ENCODE assay signal across 22 cellular contexts in genomic region chr16:81837312-81837748, GRCh38. TPM values are rescaled to one million over a fixed set of nuclear protein-coding genes. Genes with fewer than 3 reads are reported as not detected.
A peak's percentile ranks its signal among the peaks of the same experiment; 100 is the strongest.
DNase-seq lines count a peak whose midpoint lies in the region; ATAC-seq and TF ChIP-seq lines count a peak whose summit lies in the region.
"Had no signal": no experiment of that assay in that cellular context is flagged by ENCODE, and none has a peak within 500 bp of the region (broad histone marks: within the 10 kb centered on the region; RNA-seq: fewer than 3 reads in every experiment).

No MANE protein-coding gene starts in this region.

- peak; percentile 63 for DNase-seq in OCI-LY7 (ENCODE audit: low spot score)
- DNase-seq in spleen, result no peak
- DNase-seq in osteocyte (ENCODE audit: extremely low spot score, unreplicated experiment), result no peak
- no peak for DNase-seq in NCI-H226
- no peak for DNase-seq in NCI-H2227 treated with DMSO at 0.1 percent for 48 hours (lab: John Stamatoyannopoulos, UW)
- DNase-seq: activated CD4-positive, alpha-beta T cell treated with anti-CD3 and anti-CD28 coated beads, Interleukin-2, amount 50 U/mL, for 4 hours; activated naive CD4-positive, alpha-beta T cell treated with anti-CD3 and anti-CD28 coated beads, Interleukin-2, amount 50 U/mL, for 16 hours; activated T-cell treated with anti-CD3 and anti-CD28 coated beads, Interleukin-2, amount 50 U/mL, for 1 hour; AML-193; kidney; mammary epithelial cell; naive thymus-derived CD4-positive, alpha-beta T cell; NCI-H1417; NCI-H2171 treated with DMSO at 0.1 percent for 48 hours; NCI-H774; posterior cingulate gyrus; stimulated activated CD4-positive, alpha-beta T cell treated with anti-CD3 and anti-CD28 coated beads, Interleukin-4, amount 100 ng/mL, for 1 hour had no signal

- H3K27ac Mint-ChIP-seq in osteocyte (ENCODE audit: unreplicated experiment), result no peak overlapping the region
- H3K27ac Mint-ChIP-seq: naive thymus-derived CD4-positive, alpha-beta T cell had no signal

- ATAC-seq in HG03280 (IDR thresholded peaks at IDR 0.05; ENCODE audit: unreplicated experiment), result peak; percentile 5
- ATAC-seq: naive thymus-derived CD4-positive, alpha-beta T cell had no signal

- H3K4me3 ChIP-seq in GM08714 (ENCODE audit: low read length), result peak overlapping the region; percentile 31; the same call in 1 of the 2 replicates
- peak overlapping the region; percentile 44 for H3K4me3 ChIP-seq in OCI-LY7 (ENCODE audit: low read depth, low read length, poor library complexity, severe bottlenecking)
- peak overlapping the region in 1 of 8 donors; percentile 42 for H3K4me3 ChIP-seq in spleen
- H3K4me3 ChIP-seq: HAP-1, hepatocyte had no signal

- peaks cover 6% of the 10 kb centered on the region; the same call in 1 of the 2 replicates for H4K20me1 ChIP-seq in OCI-LY7 (ENCODE audit: insufficient read depth, low read length)

- H3K9me2 ChIP-seq in OCI-LY7 (ENCODE audit: insufficient read depth, low read length), result no peaks in the 10 kb centered on the region

- no peak for TF ChIP-seq POLR2A in spleen (IDR thresholded peaks at IDR 0.05)

- no peaks in the 10 kb centered on the region for H3K9me3 ChIP-seq in OCI-LY7 (ENCODE audit: low read length)
- H3K9me3 ChIP-seq in spleen, result no peaks in the 10 kb centered on the region
- H3K9me3 ChIP-seq: HAP-1 had no signal

- no peak overlapping the region for H3K4me3 Mint-ChIP-seq in osteocyte (ENCODE audit: unreplicated experiment)
- H3K4me3 Mint-ChIP-seq: naive thymus-derived CD4-positive, alpha-beta T cell had no signal

- H3K27me3 ChIP-seq in spleen (replicated peaks in 1 of 7), result no peaks in the 10 kb centered on the region
- H3K27me3 ChIP-seq: hepatocyte had no signal

- H3K4me1 Mint-ChIP-seq in osteocyte (ENCODE audit: unreplicated experiment), result no peaks in the 10 kb centered on the region

- no peaks in the 10 kb centered on the region for H3K9me3 Mint-ChIP-seq in osteocyte (ENCODE audit: unreplicated experiment)
- H3K9me3 Mint-ChIP-seq: naive thymus-derived CD4-positive, alpha-beta T cell had no signal

- H2AFZ ChIP-seq in OCI-LY7 (ENCODE audit: low read length), result no peak overlapping the region
- H2AFZ ChIP-seq: hepatocyte had no signal

- BruUV-seq in OCI-LY7 (replicated peaks; lab: Mats Ljungman, UMichigan), result TSS peak; percentile 20

- H3K36me3 ChIP-seq in OCI-LY7 (ENCODE audit: insufficient read depth, low read length) (peaks cover 84% of the 10 kb centered on the region), spleen (no peaks in the 10 kb centered on the region)
- H3K36me3 ChIP-seq: HAP-1 had no signal

- H3K27me3 Mint-ChIP-seq in osteocyte (ENCODE audit: unreplicated experiment), result peaks cover 8% of the 10 kb centered on the region

- H3K36me3 Mint-ChIP-seq in osteocyte (ENCODE audit: unreplicated experiment), result no peaks in the 10 kb centered on the region
- H3K36me3 Mint-ChIP-seq: naive thymus-derived CD4-positive, alpha-beta T cell had no signal

- peaks cover 96% of the 10 kb centered on the region for H3K79me2 ChIP-seq in OCI-LY7 (ENCODE audit: insufficient read depth, low read depth, low read length)
- H3K79me2 ChIP-seq: hepatocyte had no signal

- peak overlapping the region; percentile 72 for H3K4me2 ChIP-seq in OCI-LY7 (ENCODE audit: low read length)
- H3K4me2 ChIP-seq: hepatocyte, KMS-11 had no signal

- intact Hi-C loops in OCI-LY7 (cut with micrococcal nuclease; ENCODE audit: unreplicated experiment), result loop anchor here (2.0 kb wide), 2 partner anchors 17 to 27 kb away; no protein-coding TSS in a partner anchor
- intact Hi-C loops in spleen (cut with DNase I; ENCODE audit: low total_unique reads), result no loop called here

- CTCF ChIA-PET in OCI-LY7 (lab: Charles Lee; ENCODE audit: unreplicated experiment), result no interaction called here

- H3K4me1 ChIP-seq in OCI-LY7 (ENCODE audit: insufficient read depth, low read length, poor library complexity, severe bottlenecking) (peaks cover 100% of the 10 kb centered on the region), spleen (peaks cover 52 to 100% (median 93%) of the 10 kb centered on the region in 6 donors)
- H3K4me1 ChIP-seq: HAP-1 had no signal

- TF ChIP-seq CTCF in OCI-LY7 (conservative IDR thresholded peaks at IDR 0.05; ENCODE audit: low read length) (no peak), spleen (IDR thresholded peaks at IDR 0.05 in 8 of 11, conservative IDR thresholded peaks at IDR 0.05 in 3 of 11) (no peak), osteocyte (IDR thresholded peaks at IDR 0.05) (no peak)

- 30 to 43% (median 33%) methylated on average over 9 of the region's 9 CpGs for WGBS in spleen, 5 donors

- H3K27ac ChIP-seq in OCI-LY7 (ENCODE audit: low read depth, low read length, poor library complexity, severe bottlenecking) (peak overlapping the region; percentile 97), spleen (peak overlapping the region in 7 of 8 donors; percentile 62 to 95 (median 76))
- H3K27ac ChIP-seq: hepatocyte, KMS-11 had no signal

- POLR2A ChIA-PET in OCI-LY7 (lab: Charles Lee), result interaction anchor here (0.7 to 0.9 kb wide), 2 partner anchors 20 to 59 kb away, joined by 3 read pairs; no protein-coding TSS in a partner anchor

RNA-seq across cellular contexts. Expression of gene PLCG2, which starts 58.2 kb away (rescaled TPM):
- 196 and 198 TPM in 2 replicates for total RNA-seq in OCI-LY7 (2014; rRNA removed; shearing (Covaris generic))
- total RNA-seq in OCI-LY7 (2022) (464 and 485 TPM in 2 replicates), spleen (100 to 1,000 TPM; 111 to 277 (median 161) TPM), osteocyte (0.16 TPM in 1 of 2 replicates, not detected in the other)
- polyA plus RNA-seq in spleen, result 10 to 100 TPM; 57.1 to 83.2 (median 61.9) TPM

Comparison
In these comparisons a context has a peak if more than half of its experiments do, and no peak if none do; other contexts are left out.
1. RNA of gene PLCG2, which starts 58.2 kb away (total RNA-seq): 196 to 485 TPM in OCI-LY7 and 111 to 277 TPM in spleen; 0.16 TPM in osteocyte; every median in the first group is over 10 times any median in the second.